ENCODE assay signal across 12 cellular contexts in the genomic region with DNA sequence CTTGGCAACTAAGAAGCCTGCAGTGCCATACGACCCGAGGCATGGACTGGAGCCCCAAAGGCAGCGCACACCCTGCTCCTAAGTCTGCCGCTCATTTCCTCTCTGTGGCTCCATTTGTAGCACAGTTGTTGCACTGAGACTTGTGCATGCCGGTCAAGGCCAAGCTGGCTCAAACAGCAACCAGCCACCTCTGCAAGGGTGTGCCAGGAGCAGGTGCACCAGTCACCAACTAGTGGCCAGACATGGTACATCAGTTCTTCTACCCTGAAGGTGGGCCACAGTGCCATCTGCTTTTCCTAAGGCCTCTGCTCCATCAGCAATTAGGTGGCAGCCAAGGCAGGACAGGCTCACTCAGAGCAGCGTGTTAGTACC. TPM values are rescaled to one million over a fixed set of nuclear protein-coding genes. Genes with fewer than 3 reads are reported as not detected.
DNase-seq lines count a peak whose midpoint lies in the region; ATAC-seq and TF ChIP-seq lines count a peak whose summit lies in the region.
"Not testable (repeated sequence)": the region's sequence is repeated elsewhere in the genome, so short reads cannot be mapped to it uniquely, and the experiment has no call there.
"Had no signal": no experiment of that assay in that cellular context is flagged by ENCODE, and none has a peak within 500 bp of the region (broad histone marks: within the 10 kb centered on the region; RNA-seq: fewer than 3 reads in every experiment).

No MANE protein-coding gene starts in this region.

- H3K27ac ChIP-seq in GM23338 (ENCODE audit: low read depth); OCI-LY7 (ENCODE audit: low read depth, low read length, poor library complexity, severe bottlenecking); mesendoderm (ENCODE audit: low read depth, low read length): not testable (repeated sequence)

- not testable (repeated sequence) for H2AFZ ChIP-seq in GM23338; OCI-LY7 (ENCODE audit: low read length)

- H3K9ac ChIP-seq in mesendoderm (ENCODE audit: low read length) = not testable (repeated sequence)

- peaks cover 0 to 13% (median 2%) of the 10 kb centered on the region in 7 donors for H3K9me3 Mint-ChIP-seq in CD14-positive monocyte
- not testable (repeated sequence) for H3K9me3 Mint-ChIP-seq in GM23338; activated CD8-positive, alpha-beta T cell treated with anti-CD3 and anti-CD28 coated beads for 36 hours

- not testable (repeated sequence) for BruUV-seq in OCI-LY7 (replicated peaks; lab: Mats Ljungman, UMichigan)

- H2BK120ac ChIP-seq in mesendoderm (ENCODE audit: low read depth, low read length) = not testable (repeated sequence)

- not testable (repeated sequence) for H3K79me1 ChIP-seq in mesendoderm (ENCODE audit: low read length)

- H2BK15ac ChIP-seq in mesendoderm (replicated peaks; ENCODE audit: low read depth) = not testable (repeated sequence)

- H3K36me3 ChIP-seq in GM23338 (ENCODE audit: insufficient read depth); OCI-LY7 (ENCODE audit: insufficient read depth, low read length); mesendoderm (ENCODE audit: control insufficient read depth, insufficient read depth, low read length): not testable (repeated sequence)

- H3K36me3 Mint-ChIP-seq in CD14-positive monocyte; GM23338 (ENCODE audit: low read depth); activated CD8-positive, alpha-beta T cell treated with anti-CD3 and anti-CD28 coated beads for 36 hours (ENCODE audit: low read depth): not testable (repeated sequence)

- TF ChIP-seq CTCF in CD14-positive monocyte (IDR thresholded peaks at IDR 0.05); activated CD8-positive, alpha-beta T cell treated with anti-CD3 and anti-CD28 coated beads for 36 hours (IDR thresholded peaks at IDR 0.05): not testable (repeated sequence)
- TF ChIP-seq CTCF in GM12864 (IDR thresholded peaks at IDR 0.05; ENCODE audit: low read depth, low read length, missing control alignments) = peak; percentile 36
- peak; percentile 35 to 42 for TF ChIP-seq CTCF in GM23338 (conservative IDR thresholded peaks at IDR 0.05; ENCODE audit: low read depth in 2 of 2)
- peak; percentile 8 for TF ChIP-seq CTCF in NB4 (IDR thresholded peaks at IDR 0.05; ENCODE audit: low read depth, low read length)
- TF ChIP-seq CTCF in OCI-LY7 (conservative IDR thresholded peaks at IDR 0.05; ENCODE audit: low read length) = peak; percentile 31

- no CpG with 5 or more reads among the region's 6 CpGs for WGBS in mesendoderm (ENCODE audit: extremely low coverage, insufficient coverage, low lambda C conversion rate)

- not testable (repeated sequence) for H3K9me2 ChIP-seq in GM23338 (ENCODE audit: insufficient read depth); OCI-LY7 (ENCODE audit: insufficient read depth, low read length)

- not testable (repeated sequence) for H3K4ac ChIP-seq in mesendoderm (ENCODE audit: low read depth, low read length)

- not testable (repeated sequence) for H3K4me3 Mint-ChIP-seq in CD14-positive monocyte; GM23338; activated CD8-positive, alpha-beta T cell treated with anti-CD3 and anti-CD28 coated beads for 36 hours

- not testable (repeated sequence) for H3K23ac ChIP-seq in mesendoderm (ENCODE audit: low read length)

- H3K27ac Mint-ChIP-seq in CD14-positive monocyte; GM23338; activated CD8-positive, alpha-beta T cell treated with anti-CD3 and anti-CD28 coated beads for 36 hours: not testable (repeated sequence)

- POLR2A ChIA-PET in OCI-LY7 (lab: Charles Lee); activated CD8-positive, alpha-beta T cell treated with anti-CD3 and anti-CD28 coated beads for 36 hours (lab: Charles Lee): not testable (repeated sequence)

- H3K4me3 ChIP-seq in GM12864 (ENCODE audit: low read depth, low read length); GM23338; NB4 (ENCODE audit: low read depth, low read length); OCI-LY7 (ENCODE audit: low read depth, low read length, poor library complexity, severe bottlenecking); mesendoderm (ENCODE audit: low read length): not testable (repeated sequence)

- not testable (repeated sequence) for ATAC-seq in GM23338; activated CD8-positive, alpha-beta T cell treated with anti-CD3 and anti-CD28 coated beads for 36 hours; Right ventricle myocardium inferior

- not testable (repeated sequence) for H3K27me3 ChIP-seq in GM23338 (ENCODE audit: insufficient read depth); mesendoderm (ENCODE audit: insufficient read depth, low read length, poor library complexity)

- CTCF ChIA-PET in OCI-LY7 (lab: Charles Lee; ENCODE audit: unreplicated experiment); activated CD8-positive, alpha-beta T cell treated with anti-CD3 and anti-CD28 coated beads for 36 hours (lab: Charles Lee): not testable (repeated sequence)

- H3K4me1 ChIP-seq in GM23338 (ENCODE audit: insufficient read depth); OCI-LY7 (ENCODE audit: insufficient read depth, low read length, poor library complexity, severe bottlenecking); mesendoderm (ENCODE audit: control insufficient read depth, low read depth, low read length): not testable (repeated sequence)

- H3K27me3 Mint-ChIP-seq in CD14-positive monocyte (ENCODE audit: low read depth in 3 of 3); GM23338 (ENCODE audit: insufficient read depth, low read depth, poor library complexity); activated CD8-positive, alpha-beta T cell treated with anti-CD3 and anti-CD28 coated beads for 36 hours: not testable (repeated sequence)

- not testable (repeated sequence) for H4K8ac ChIP-seq in mesendoderm (ENCODE audit: low read depth, low read length)

- H3K18ac ChIP-seq in mesendoderm (ENCODE audit: low read length) = not testable (repeated sequence)

- not testable (repeated sequence) for H3F3A ChIP-seq in GM23338 (replicated peaks; ENCODE audit: low read depth)

- not testable (repeated sequence) for H4K5ac ChIP-seq in mesendoderm (ENCODE audit: low read length)

- DNase-seq in CD14-positive monocyte (ENCODE audit: low spot score) (peak; percentile 29), GM23338 (ENCODE audit: low spot score) (peak; percentile 27), OCI-LY7 (ENCODE audit: low spot score) (peak; percentile 24), Right ventricle myocardium inferior (ENCODE audit: missing footprints) (peak; percentile 16), mesendoderm (peak; percentile 6)
- DNase-seq in GM12864 (ENCODE audit: low read depth); NB4 (ENCODE audit: low read depth): not testable (repeated sequence)
- peak; percentile 7 for DNase-seq in activated CD8-positive, alpha-beta T cell treated with anti-CD3 and anti-CD28 coated beads for 36 hours

- H3K9me3 ChIP-seq in OCI-LY7 (ENCODE audit: low read length) = not testable (repeated sequence)

- not testable (repeated sequence) for H4K20me1 ChIP-seq in GM23338 (replicated peaks; ENCODE audit: insufficient read depth); OCI-LY7 (ENCODE audit: insufficient read depth, low read length)

- H3K79me2 ChIP-seq in GM23338 (replicated peaks; ENCODE audit: insufficient read depth); OCI-LY7 (ENCODE audit: insufficient read depth, low read depth, low read length); mesendoderm (ENCODE audit: control insufficient read depth, insufficient read depth, low read length): not testable (repeated sequence)

- not testable (repeated sequence) for H3K4me2 ChIP-seq in GM23338; OCI-LY7 (ENCODE audit: low read length); mesendoderm (ENCODE audit: low read length)

- not testable (repeated sequence) for H2AK5ac ChIP-seq in mesendoderm (ENCODE audit: low read length)

- H3K56ac ChIP-seq in mesendoderm (ENCODE audit: low read length) = not testable (repeated sequence)

- not testable (repeated sequence) for H2BK5ac ChIP-seq in mesendoderm (ENCODE audit: low read length)

- TF ChIP-seq POLR2A in NB4 (IDR thresholded peaks at IDR 0.05; ENCODE audit: extremely low read depth, insufficient read length) = not testable (repeated sequence)

- not testable (repeated sequence) for H3K4me1 Mint-ChIP-seq in CD14-positive monocyte; GM23338; activated CD8-positive, alpha-beta T cell treated with anti-CD3 and anti-CD28 coated beads for 36 hours (ENCODE audit: low read depth)

- intact Hi-C loops in CD14-positive monocyte (cut with micrococcal nuclease); OCI-LY7 (cut with micrococcal nuclease; ENCODE audit: unreplicated experiment); activated CD8-positive, alpha-beta T cell treated with anti-CD3 and anti-CD28 coated beads for 36 hours (cut with micrococcal nuclease); Right ventricle myocardium inferior (cut with DNase I): not testable (repeated sequence)

RNA-seq across cellular contexts. Expression of a gene that starts 54.4 kb away (rescaled TPM):
- not detected for polyA plus RNA-seq in CD14-positive monocyte
- 0.08 and 0.56 TPM in 2 replicates for total RNA-seq in GM23338 (2014; rRNA removed; shearing (Covaris generic))
- 0.24 and 0.30 TPM in 2 replicates for polyA plus RNA-seq in GM23338 (2016; fragmentation: Nextera tagmentation; extraction: Ambion mirVana)
- 0.06 TPM in 1 of 2 replicates, not detected in the other for total RNA-seq in OCI-LY7 (2014; rRNA removed; shearing (Covaris generic))
- 0.26 and 0.44 TPM in 2 replicates for total RNA-seq in OCI-LY7 (2022)
- total RNA-seq in activated CD8-positive, alpha-beta T cell treated with anti-CD3 and anti-CD28 coated beads for 36 hours = not detected
- not detected for total RNA-seq in Right ventricle myocardium inferior
- 0.04 TPM for polyA plus RNA-seq in mesendoderm (2013, experiment 1 of 2)
- polyA plus RNA-seq in mesendoderm (2013, experiment 2 of 2) = 0.03 TPM
- total RNA-seq: A172; CD4-positive, CD25-positive, alpha-beta regulatory T cell; T-helper 17 cell had no signal
- polyA plus RNA-seq: BJ; CD4-positive, CD25-positive, alpha-beta regulatory T cell had no signal
